15 cellular contexts compared by ENCODE assay signal in the genomic region with DNA sequence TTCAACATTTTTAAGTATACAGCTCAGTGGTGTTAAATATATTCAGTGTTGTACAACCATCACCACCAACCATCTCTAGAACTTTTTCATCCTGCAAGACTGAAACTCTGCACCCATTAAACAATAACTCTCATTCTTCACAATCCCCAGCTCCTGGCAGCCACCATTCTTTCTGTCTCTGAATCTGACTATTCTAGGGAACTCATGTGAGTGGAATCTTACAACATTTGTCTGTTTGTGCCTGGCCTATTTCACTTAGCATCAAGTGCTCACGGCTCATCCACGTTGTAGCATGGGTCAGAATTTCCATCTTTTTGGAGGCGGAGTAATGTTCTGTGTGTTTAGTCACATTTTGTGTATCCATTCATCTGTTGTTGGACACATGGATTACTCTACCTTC. TPM values are rescaled to one million over a fixed set of nuclear protein-coding genes. Genes with fewer than 3 reads are reported as not detected.
A peak's percentile ranks its signal among the peaks of the same experiment; 100 is the strongest.
DNase-seq lines count a peak whose midpoint lies in the region; ATAC-seq and TF ChIP-seq lines count a peak whose summit lies in the region.
"Had no signal": no experiment of that assay in that cellular context is flagged by ENCODE, and none has a peak within 500 bp of the region (broad histone marks: within the 10 kb centered on the region; RNA-seq: fewer than 3 reads in every experiment).

No MANE protein-coding gene starts in this region.

- H3K9me3 ChIP-seq in CD4-positive, alpha-beta T cell (ENCODE audit: control insufficient read depth, low read length): no peaks in the 10 kb centered on the region
- H3K9me3 ChIP-seq: BE2C had no signal

- CTCF ChIA-PET in CD4-positive, alpha-beta T cell (lab: Charles Lee): interaction anchor here (0.7 to 3.2 kb wide), 3 partner anchors 11 to 240 kb away, joined by 3 to 21 read pairs (median 4); partner anchors contain the start of gene PFKFB3

- intact Hi-C loops in CD4-positive, alpha-beta T cell (cut with DNase I, micrococcal nuclease): loop anchor here (2.0 to 5.0 kb wide), 3 partner anchors 15 to 270 kb away; partner anchors contain the start of gene FBH1 (in 1 of the 2)

- no peaks in the 10 kb centered on the region for H3K27me3 ChIP-seq in CD4-positive, alpha-beta T cell (ENCODE audit: control insufficient read depth, insufficient read depth, low read length)
- H3K27me3 ChIP-seq: BE2C had no signal

- no peak for DNase-seq in CD4-positive, alpha-beta T cell
- DNase-seq in NAMALWA (ENCODE audit: low spot score): peak; percentile 28
- DNase-seq in fibroblast of the aortic adventitia (ENCODE audit: low read depth): peak; percentile 21
- peak; percentile 53 for DNase-seq in putamen (ENCODE audit: low spot score)
- DNase-seq in NCI-H1436 (lab: John Stamatoyannopoulos, UW): no peak
- DNase-seq: activated B cell treated with CpG ODN at 0.5 μM for 24 hours; BE2C; natural killer cell; RPMI8226; stimulated activated CD4-positive, alpha-beta T cell treated with anti-CD3 and anti-CD28 coated beads, Interleukin-1b, Interleukin-23, amount 100 ng/mL, for 48 hours; T-helper 1 cell had no signal

- POLR2A ChIA-PET in CD4-positive, alpha-beta T cell (lab: Charles Lee): interaction anchor here (1.0 to 3.9 kb wide), 5 partner anchors 9 to 240 kb away, joined by 3 to 86 read pairs (median 35); partner anchors contain the start of gene PFKFB3

- peaks cover 14% of the 10 kb centered on the region for H3K36me3 Mint-ChIP-seq in CD4-positive, alpha-beta T cell (ENCODE audit: low read depth)
- H3K36me3 Mint-ChIP-seq: natural killer cell had no signal

- H3K9me3 Mint-ChIP-seq in CD4-positive, alpha-beta T cell: no peaks in the 10 kb centered on the region
- H3K9me3 Mint-ChIP-seq: activated B cell treated with CpG ODN at 0.5 μM for 24 hours, natural killer cell had no signal

- no peak overlapping the region for H3K27ac ChIP-seq in CD4-positive, alpha-beta T cell (ENCODE audit: low read depth, low read length)

- TF ChIP-seq CTCF in CD4-positive, alpha-beta T cell (IDR thresholded peaks at IDR 0.05): no peak
- no peak for TF ChIP-seq CTCF in fibroblast of the aortic adventitia (IDR thresholded peaks at IDR 0.05; ENCODE audit: insufficient read depth, low read length)

- ATAC-seq in CD4-positive, alpha-beta T cell (ENCODE audit: poor library complexity): no peak
- ATAC-seq in GM21367 (IDR thresholded peaks at IDR 0.05; ENCODE audit: unreplicated experiment) (no peak), HG03432 (IDR thresholded peaks at IDR 0.05; ENCODE audit: unreplicated experiment) (no peak)
- ATAC-seq: HepG2, left lobe of liver, natural killer cell had no signal

- no peaks in the 10 kb centered on the region for H3K27me3 Mint-ChIP-seq in CD4-positive, alpha-beta T cell
- H3K27me3 Mint-ChIP-seq: activated B cell treated with CpG ODN at 0.5 μM for 24 hours had no signal

- H3K4me3 ChIP-seq in fibroblast of the aortic adventitia (ENCODE audit: low read depth, low read length): no peak overlapping the region

- peaks cover 37% of the 10 kb centered on the region for H3K4me1 Mint-ChIP-seq in CD4-positive, alpha-beta T cell (ENCODE audit: low read depth)

- peak overlapping the region; percentile 25 for H3K4me3 Mint-ChIP-seq in CD4-positive, alpha-beta T cell

- peak overlapping the region; percentile 94 for H3K27ac Mint-ChIP-seq in CD4-positive, alpha-beta T cell

RNA-seq across cellular contexts. Expression of gene PFKFB3, which starts 40.8 kb away (rescaled TPM):
- 100 to 1,000 TPM; 142 to 145 TPM for total RNA-seq in CD4-positive, alpha-beta T cell
- 9.4 and 23.0 TPM in 2 replicates for total RNA-seq in fibroblast of the aortic adventitia (ENCODE audit: low replicate concordance)

Comparison
In these comparisons a context has a peak if more than half of its experiments do, and no peak if none do; other contexts are left out.
1. DNase-seq: peak in NAMALWA (single experiment), fibroblast of the aortic adventitia (single experiment) and putamen (single experiment); none in CD4-positive, alpha-beta T cell (0 of 10) and NCI-H1436 (single experiment).